Comparison of ENCODE assay signal across 8 cellular contexts in genomic region chr1:223731076-223731770, GRCh38. TPM values are rescaled to one million over a fixed set of nuclear protein-coding genes. Genes with fewer than 3 reads are reported as not detected.
DNase-seq lines count a peak whose midpoint lies in the region; ATAC-seq and TF ChIP-seq lines count a peak whose summit lies in the region.

No MANE protein-coding gene starts in this region.

- H3K27me3 Mint-ChIP-seq in dendritic cell treated with granulocyte-macrophage colony-stimulating factor and Interleukin-4, amounts not matched to agents 40 ng/mL and 50 ng/mL, for 4 days = no peaks in the 10 kb centered on the region

- H3K9me3 Mint-ChIP-seq in dendritic cell treated with granulocyte-macrophage colony-stimulating factor and Interleukin-4, amounts not matched to agents 40 ng/mL and 50 ng/mL, for 4 days = no peaks in the 10 kb centered on the region

- H3K4me1 ChIP-seq in mucosa of descending colon (ENCODE audit: low read depth) = peaks cover 36% of the 10 kb centered on the region

- H3K4me3 Mint-ChIP-seq in dendritic cell treated with granulocyte-macrophage colony-stimulating factor and Interleukin-4, amounts not matched to agents 40 ng/mL and 50 ng/mL, for 4 days = no peak overlapping the region

- no peaks in the 10 kb centered on the region for H3K9me3 ChIP-seq in mucosa of descending colon

- no peak overlapping the region for H3K4me3 ChIP-seq in mucosa of descending colon

- no peaks in the 10 kb centered on the region for H3K36me3 ChIP-seq in mucosa of descending colon (ENCODE audit: low read depth)

- H3K4me1 Mint-ChIP-seq in dendritic cell treated with granulocyte-macrophage colony-stimulating factor and Interleukin-4, amounts not matched to agents 40 ng/mL and 50 ng/mL, for 4 days (ENCODE audit: low read depth) = peaks cover 72% of the 10 kb centered on the region

- peak; percentile 2 for ATAC-seq in mucosa of descending colon
- ATAC-seq in GM21723 (IDR thresholded peaks at IDR 0.05; ENCODE audit: unreplicated experiment) = no peak
- ATAC-seq in GM19452 (IDR thresholded peaks at IDR 0.05; ENCODE audit: unreplicated experiment) = no peak

- intact Hi-C loops in dendritic cell treated with granulocyte-macrophage colony-stimulating factor and Interleukin-4, amounts not matched to agents 40 ng/mL and 50 ng/mL, for 4 days (cut with micrococcal nuclease) = no loop called here
- intact Hi-C loops in mucosa of descending colon (cut with DNase I, micrococcal nuclease) = no loop called here

- peak overlapping the region; percentile 71 for H3K27ac Mint-ChIP-seq in dendritic cell treated with granulocyte-macrophage colony-stimulating factor and Interleukin-4, amounts not matched to agents 40 ng/mL and 50 ng/mL, for 4 days

- in situ Hi-C loops in KBM-7 (cut with MboI; ENCODE audit: low pct_unique_long_range_greater_than_20kb, low sequenced_read_pairs) = loop anchor here (25.0 kb wide), 1 partner anchor 606 kb away; the partner anchor contains the start of gene NVL

- no peak for TF ChIP-seq CTCF in mucosa of descending colon (IDR thresholded peaks at IDR 0.05)

- peak; percentile 77 for DNase-seq in A172 (ENCODE audit: low spot score)
- DNase-seq in HT1080 (ENCODE audit: low read depth) = peak; percentile 86
- peak in 2 of 3 donors; percentile 53 to 60 for DNase-seq in mucosa of descending colon
- DNase-seq in NCI-H524 treated with DMSO at 0.1 percent for 48 hours (lab: John Stamatoyannopoulos, UW) = no peak
- DNase-seq in KBM-7 = no peak

- H3K36me3 Mint-ChIP-seq in dendritic cell treated with granulocyte-macrophage colony-stimulating factor and Interleukin-4, amounts not matched to agents 40 ng/mL and 50 ng/mL, for 4 days (ENCODE audit: low read depth) = peaks cover 88% of the 10 kb centered on the region

RNA-seq across cellular contexts. Expression of gene CAPN2, which starts 18.9 kb away (rescaled TPM):
- 432 and 455 TPM in 2 replicates for total RNA-seq in A172 (2014; rRNA removed; shearing (Covaris generic))
- total RNA-seq in HT1080 (2014; rRNA removed; shearing (Covaris generic)) = 382 and 422 TPM in 2 replicates
- polyA plus RNA-seq in HT1080 (2015; cell fraction: cytosol; rRNA removed) = 404 and 442 TPM in 2 replicates
- polyA plus RNA-seq in HT1080 (2015; cell fraction: nucleus; rRNA removed) = 735 and 824 TPM in 2 replicates
- total RNA-seq in mucosa of descending colon = 100 to 1,000 TPM; 200 to 417 (median 305) TPM

Comparison
In these comparisons a context has a peak if more than half of its experiments do, and no peak if none do; other contexts are left out.
1. DNase-seq: peak in A172 (single experiment), HT1080 (single experiment) and mucosa of descending colon (2 of 3); none in NCI-H524 treated with DMSO at 0.1 percent for 48 hours (single experiment) and KBM-7 (single experiment).